ENCODE assay signal across 1 cellular context in the genomic region with DNA sequence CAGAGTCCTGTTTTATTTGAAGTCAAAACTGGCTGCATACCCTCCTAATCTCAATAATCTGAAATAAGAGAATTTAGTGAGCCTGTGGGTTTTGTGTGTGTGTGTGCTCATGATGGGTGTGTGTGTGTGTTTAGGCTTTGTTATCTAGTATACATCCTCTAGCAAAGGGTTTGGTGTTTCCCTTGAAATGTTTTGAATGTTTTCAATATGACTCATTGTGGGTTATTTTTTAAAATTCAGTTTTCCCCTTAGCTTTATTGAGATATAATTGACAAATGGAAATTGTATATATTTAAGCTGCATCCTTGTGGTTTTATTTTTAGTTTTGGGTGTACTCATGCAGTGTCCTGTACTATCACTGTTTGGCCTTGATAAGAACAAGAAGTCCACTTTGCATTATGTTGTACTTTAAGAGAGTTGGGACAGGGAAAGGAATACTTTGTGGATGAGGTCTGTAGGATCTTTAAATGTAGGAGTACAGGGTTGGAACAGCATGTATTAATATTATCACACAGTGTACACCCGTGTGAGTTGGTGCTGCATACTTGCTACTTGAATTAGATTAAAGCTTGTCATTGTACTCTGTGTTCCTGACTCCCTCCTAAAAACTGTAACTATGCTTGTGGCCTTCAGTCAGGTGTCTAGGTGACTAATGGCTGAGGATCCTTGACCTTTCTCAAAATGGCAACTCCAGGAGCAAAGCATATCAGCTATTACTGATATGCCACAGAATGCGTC.
TF ChIP-seq lines count a peak whose summit lies in the region.

No MANE protein-coding gene starts in this region.

TF ChIP-seq in K562, 482 proteins besides CTCF, POLR2A, EP300 and RAD21 (continued from another document and continues in another):
- no peak for TF ChIP-seq TSHZ1 (CRISPR knock-in tag; IDR thresholded peaks at IDR 0.05)
- no peak for TF ChIP-seq ZNF77 (CRISPR knock-in tag; IDR thresholded peaks at IDR 0.05)
- no peak for TF ChIP-seq ZNF609 (CRISPR knock-in tag; IDR thresholded peaks at IDR 0.05; ENCODE audit: borderline replicate concordance)
- no peak for TF ChIP-seq ZNF232 (CRISPR knock-in tag; IDR thresholded peaks at IDR 0.05)
- no peak for TF ChIP-seq ZNF217 (CRISPR knock-in tag; IDR thresholded peaks at IDR 0.05)
- peak; percentile 29; the same call in 1 of the 2 replicates for TF ChIP-seq NCOR1 (IDR thresholded peaks at IDR 0.05)
- TF ChIP-seq, protein P1, sequence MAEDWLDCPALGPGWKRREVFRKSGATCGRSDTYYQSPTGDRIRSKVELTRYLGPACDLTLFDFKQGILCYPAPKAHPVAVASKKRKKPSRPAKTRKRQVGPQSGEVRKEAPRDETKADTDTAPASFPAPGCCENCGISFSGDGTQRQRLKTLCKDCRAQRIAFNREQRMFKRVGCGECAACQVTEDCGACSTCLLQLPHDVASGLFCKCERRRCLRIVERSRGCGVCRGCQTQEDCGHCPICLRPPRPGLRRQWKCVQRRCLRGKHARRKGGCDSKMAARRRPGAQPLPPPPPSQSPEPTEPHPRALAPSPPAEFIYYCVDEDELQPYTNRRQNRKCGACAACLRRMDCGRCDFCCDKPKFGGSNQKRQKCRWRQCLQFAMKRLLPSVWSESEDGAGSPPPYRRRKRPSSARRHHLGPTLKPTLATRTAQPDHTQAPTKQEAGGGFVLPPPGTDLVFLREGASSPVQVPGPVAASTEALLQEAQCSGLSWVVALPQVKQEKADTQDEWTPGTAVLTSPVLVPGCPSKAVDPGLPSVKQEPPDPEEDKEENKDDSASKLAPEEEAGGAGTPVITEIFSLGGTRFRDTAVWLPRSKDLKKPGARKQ (CRISPR knock-in tag; IDR thresholded peaks at IDR 0.05), result no peak
- TF ChIP-seq HDAC1 (IDR thresholded peaks at IDR 0.05), result peak in 1 of 2 experiments; percentile 60; a peak in 1 of 4 replicates
- no peak for TF ChIP-seq CBX5 (IDR thresholded peaks at IDR 0.05; ENCODE audit: borderline replicate concordance, low read depth)
- TF ChIP-seq, protein P2, sequence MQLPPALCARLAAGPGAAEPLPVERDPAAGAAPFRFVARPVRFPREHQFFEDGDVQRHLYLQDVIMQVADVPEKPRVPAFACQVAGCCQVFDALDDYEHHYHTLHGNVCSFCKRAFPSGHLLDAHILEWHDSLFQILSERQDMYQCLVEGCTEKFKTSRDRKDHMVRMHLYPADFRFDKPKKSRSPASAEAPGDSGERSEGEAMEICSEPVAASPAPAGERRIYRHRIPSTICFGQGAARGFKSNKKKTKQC (CRISPR knock-in tag; IDR thresholded peaks at IDR 0.05), result no peak
- TF ChIP-seq, protein P3, sequence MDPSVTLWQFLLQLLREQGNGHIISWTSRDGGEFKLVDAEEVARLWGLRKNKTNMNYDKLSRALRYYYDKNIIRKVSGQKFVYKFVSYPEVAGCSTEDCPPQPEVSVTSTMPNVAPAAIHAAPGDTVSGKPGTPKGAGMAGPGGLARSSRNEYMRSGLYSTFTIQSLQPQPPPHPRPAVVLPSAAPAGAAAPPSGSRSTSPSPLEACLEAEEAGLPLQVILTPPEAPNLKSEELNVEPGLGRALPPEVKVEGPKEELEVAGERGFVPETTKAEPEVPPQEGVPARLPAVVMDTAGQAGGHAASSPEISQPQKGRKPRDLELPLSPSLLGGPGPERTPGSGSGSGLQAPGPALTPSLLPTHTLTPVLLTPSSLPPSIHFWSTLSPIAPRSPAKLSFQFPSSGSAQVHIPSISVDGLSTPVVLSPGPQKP (CRISPR knock-in tag; IDR thresholded peaks at IDR 0.05), result no peak
- no peak for TF ChIP-seq THAP12 (CRISPR knock-in tag; IDR thresholded peaks at IDR 0.05)
- TF ChIP-seq ZNF133 (CRISPR knock-in tag; IDR thresholded peaks at IDR 0.05), result no peak
- TF ChIP-seq E2F6 (IDR thresholded peaks at IDR 0.05; ENCODE audit: borderline replicate concordance in 1 of 2, extremely low read depth in 1 of 2, insufficient read depth in 1 of 2, insufficient read length in 1 of 2, low read depth in 1 of 2, low read length in 1 of 2, poor library complexity in 1 of 2, severe bottlenecking in 1 of 2), result no peak
- TF ChIP-seq RHOXF2B (CRISPR knock-in tag; conservative IDR thresholded peaks at IDR 0.05), result no peak
- TF ChIP-seq FOXA1 (IDR thresholded peaks at IDR 0.05; ENCODE audit: borderline replicate concordance), result no peak
- TF ChIP-seq ETV6 (IDR thresholded peaks at IDR 0.05; ENCODE audit: borderline replicate concordance in 1 of 2, low read depth in 2 of 2, low read length in 1 of 2), result no peak
- no peak for TF ChIP-seq ETV6 (CRISPR knock-in tag; IDR thresholded peaks at IDR 0.05; ENCODE audit: borderline replicate concordance)
- TF ChIP-seq SNRNP70 (optimal IDR thresholded peaks at IDR 0.05; ENCODE audit: low read depth, low read length), result no peak
- TF ChIP-seq NELFE (IDR thresholded peaks at IDR 0.05; ENCODE audit: insufficient read depth, insufficient read length), result no peak
- no peak for TF ChIP-seq FOXP1 (CRISPR knock-in tag; IDR thresholded peaks at IDR 0.05)
- TF ChIP-seq CLOCK (CRISPR knock-in tag; IDR thresholded peaks at IDR 0.05; ENCODE audit: borderline replicate concordance), result no peak
- TF ChIP-seq ZNF79 (CRISPR knock-in tag; IDR thresholded peaks at IDR 0.05; ENCODE audit: low read depth), result no peak
- no peak for TF ChIP-seq ZFP1 (CRISPR knock-in tag; IDR thresholded peaks at IDR 0.05)
- no peak for TF ChIP-seq ZNF197 (CRISPR knock-in tag; IDR thresholded peaks at IDR 0.05; ENCODE audit: low read depth)
- no peak for TF ChIP-seq ZNF24 (IDR thresholded peaks at IDR 0.05)
- TF ChIP-seq IRF2 (CRISPR knock-in tag; IDR thresholded peaks at IDR 0.05), result no peak
- TF ChIP-seq GATAD2B (IDR thresholded peaks at IDR 0.05; ENCODE audit: borderline replicate concordance), result 0 out of 2 replicates have a peak, but pooled peaks have one; percentile 43
- TF ChIP-seq ZNF561 (CRISPR knock-in tag; conservative IDR thresholded peaks at IDR 0.05), result no peak
- TF ChIP-seq EGR1 (conservative IDR thresholded peaks at IDR 0.05), result no peak
- TF ChIP-seq HMG20B (CRISPR knock-in tag; IDR thresholded peaks at IDR 0.05), result no peak
- no peak for TF ChIP-seq SRSF1 (IDR thresholded peaks at IDR 0.05; ENCODE audit: low read depth, low read length)
- TF ChIP-seq MNT (conservative IDR thresholded peaks at IDR 0.05), result no peak
- no peak for TF ChIP-seq PREB (CRISPR knock-in tag; IDR thresholded peaks at IDR 0.05)
